In genomic region chr13:69948016-69948415, GRCh38 we compare ENCODE assay signal across 13 cellular contexts.
A peak's percentile ranks its signal among the peaks of the same experiment; 100 is the strongest.
DNase-seq lines count a peak whose midpoint lies in the region; ATAC-seq and TF ChIP-seq lines count a peak whose summit lies in the region.
"Had no signal": no experiment of that assay in that cellular context is flagged by ENCODE, and none has a peak within 500 bp of the region (broad histone marks: within the 10 kb centered on the region; RNA-seq: fewer than 3 reads in every experiment).

No MANE protein-coding gene starts in this region.

- H3K4me1 Mint-ChIP-seq in WTC11, result no peaks in the 10 kb centered on the region
- H3K4me1 Mint-ChIP-seq in activated CD4-positive, alpha-beta T cell treated with anti-CD3 and anti-CD28 coated beads, Interleukin-2, amount 10 ng/mL, durations not matched to agents 24 days and 14 days, result no peaks in the 10 kb centered on the region
- H3K4me1 Mint-ChIP-seq in stimulated activated naive CD8-positive, alpha-beta T cell treated with anti-CD3 and anti-CD28 coated beads, Interleukin-15, amount 100 ng/mL, for 72 hours, result no peaks in the 10 kb centered on the region
- H3K4me1 Mint-ChIP-seq: stimulated activated effector memory CD8-positive, alpha-beta T cell treated with anti-CD3 and anti-CD28 coated beads, Interleukin-12 subunit alpha, Interleukin-12 subunit beta, amount 100 ng/mL, for 72 hours had no signal

- no peaks in the 10 kb centered on the region for H3K27me3 Mint-ChIP-seq in WTC11 (ENCODE audit: low read depth)
- no peaks in the 10 kb centered on the region for H3K27me3 Mint-ChIP-seq in activated CD4-positive, alpha-beta T cell treated with anti-CD3 and anti-CD28 coated beads, Interleukin-2, amount 10 ng/mL, durations not matched to agents 24 days and 14 days
- no peaks in the 10 kb centered on the region for H3K27me3 Mint-ChIP-seq in stimulated activated naive CD8-positive, alpha-beta T cell treated with anti-CD3 and anti-CD28 coated beads, Interleukin-15, amount 100 ng/mL, for 72 hours

- ATAC-seq in HG02678 (IDR thresholded peaks at IDR 0.05; ENCODE audit: unreplicated experiment) (peak; percentile 99), HG03469 (IDR thresholded peaks at IDR 0.05; ENCODE audit: unreplicated experiment) (peak; percentile 99), WTC11 (no peak)
- no peak for ATAC-seq in stimulated activated naive CD8-positive, alpha-beta T cell treated with anti-CD3 and anti-CD28 coated beads, Interleukin-15, amount 100 ng/mL, for 72 hours
- ATAC-seq: stimulated activated effector memory CD8-positive, alpha-beta T cell treated with anti-CD3 and anti-CD28 coated beads, Interleukin-12 subunit alpha, Interleukin-12 subunit beta, amount 100 ng/mL, for 72 hours had no signal

- DNase-seq in NCI-H1105 treated with DMSO at 0.1 percent for 48 hours (lab: John Stamatoyannopoulos, UW) (peak; percentile 3), NCI-H1105 (lab: John Stamatoyannopoulos, UW) (no peak), kidney tubule cell (ENCODE audit: low spot score) (peak; percentile 16), WTC11 (ENCODE audit: low spot score) (no peak)
- no peak for DNase-seq in activated CD4-positive, alpha-beta T cell treated with anti-CD3 and anti-CD28 coated beads, Interleukin-2, amount 10 ng/mL, durations not matched to agents 24 days and 14 days
- no peak for DNase-seq in stimulated activated naive CD8-positive, alpha-beta T cell treated with anti-CD3 and anti-CD28 coated beads, Interleukin-15, amount 100 ng/mL, for 72 hours
- DNase-seq: EL, HFFc6, mesenchymal stem cell, NCI-H2029 treated with DMSO at 0.1 percent for 48 hours had no signal

- H3K36me3 Mint-ChIP-seq in WTC11, result no peaks in the 10 kb centered on the region
- no peaks in the 10 kb centered on the region for H3K36me3 Mint-ChIP-seq in activated CD4-positive, alpha-beta T cell treated with anti-CD3 and anti-CD28 coated beads, Interleukin-2, amount 10 ng/mL, durations not matched to agents 24 days and 14 days (ENCODE audit: low read depth)
- H3K36me3 Mint-ChIP-seq: stimulated activated effector memory CD8-positive, alpha-beta T cell treated with anti-CD3 and anti-CD28 coated beads, Interleukin-12 subunit alpha, Interleukin-12 subunit beta, amount 100 ng/mL, for 72 hours had no signal

- intact Hi-C loops in activated CD4-positive, alpha-beta T cell treated with anti-CD3 and anti-CD28 coated beads, Interleukin-2, amount 10 ng/mL, durations not matched to agents 24 days and 14 days (cut with micrococcal nuclease), result no loop called here

- CTCF ChIA-PET in WTC11 (lab: Charles Lee), result no interaction called here

- no peak for TF ChIP-seq CTCF in WTC11 (IDR thresholded peaks at IDR 0.05)

- H3K27ac Mint-ChIP-seq in WTC11, result no peak overlapping the region
- no peak overlapping the region for H3K27ac Mint-ChIP-seq in activated CD4-positive, alpha-beta T cell treated with anti-CD3 and anti-CD28 coated beads, Interleukin-2, amount 10 ng/mL, durations not matched to agents 24 days and 14 days
- H3K27ac Mint-ChIP-seq in stimulated activated naive CD8-positive, alpha-beta T cell treated with anti-CD3 and anti-CD28 coated beads, Interleukin-15, amount 100 ng/mL, for 72 hours, result no peak overlapping the region
- H3K27ac Mint-ChIP-seq: HFFc6; stimulated activated effector memory CD8-positive, alpha-beta T cell treated with anti-CD3 and anti-CD28 coated beads, Interleukin-12 subunit alpha, Interleukin-12 subunit beta, amount 100 ng/mL, for 72 hours had no signal

- POLR2A ChIA-PET in WTC11 (lab: Charles Lee), result no interaction called here

- H3K9me3 Mint-ChIP-seq in WTC11, result peaks cover 5% of the 10 kb centered on the region; the same call in 1 of the 2 replicates
- H3K9me3 Mint-ChIP-seq in activated CD4-positive, alpha-beta T cell treated with anti-CD3 and anti-CD28 coated beads, Interleukin-2, amount 10 ng/mL, durations not matched to agents 24 days and 14 days, result peaks cover 3% of the 10 kb centered on the region
- H3K9me3 Mint-ChIP-seq in stimulated activated naive CD8-positive, alpha-beta T cell treated with anti-CD3 and anti-CD28 coated beads, Interleukin-15, amount 100 ng/mL, for 72 hours, result peaks cover 0 to 4% of the 10 kb centered on the region in 2 donors

- H3K4me3 Mint-ChIP-seq in WTC11, result no peak overlapping the region
- no peak overlapping the region for H3K4me3 Mint-ChIP-seq in activated CD4-positive, alpha-beta T cell treated with anti-CD3 and anti-CD28 coated beads, Interleukin-2, amount 10 ng/mL, durations not matched to agents 24 days and 14 days
- H3K4me3 Mint-ChIP-seq in stimulated activated naive CD8-positive, alpha-beta T cell treated with anti-CD3 and anti-CD28 coated beads, Interleukin-15, amount 100 ng/mL, for 72 hours, result no peak overlapping the region
- H3K4me3 Mint-ChIP-seq: HFFc6; stimulated activated effector memory CD8-positive, alpha-beta T cell treated with anti-CD3 and anti-CD28 coated beads, Interleukin-12 subunit alpha, Interleukin-12 subunit beta, amount 100 ng/mL, for 72 hours had no signal

TF ChIP-seq in WTC11, 78 proteins besides CTCF, POLR2A, EP300 and RAD21 (continues in another document):
- TF ChIP-seq AFF4 (CRISPR knock-in tag; IDR thresholded peaks at IDR 0.05; ENCODE audit: borderline replicate concordance) (no peak), ZNF219 (CRISPR knock-in tag; IDR thresholded peaks at IDR 0.05; ENCODE audit: borderline replicate concordance) (no peak)
- TF ChIP-seq, protein P1, sequence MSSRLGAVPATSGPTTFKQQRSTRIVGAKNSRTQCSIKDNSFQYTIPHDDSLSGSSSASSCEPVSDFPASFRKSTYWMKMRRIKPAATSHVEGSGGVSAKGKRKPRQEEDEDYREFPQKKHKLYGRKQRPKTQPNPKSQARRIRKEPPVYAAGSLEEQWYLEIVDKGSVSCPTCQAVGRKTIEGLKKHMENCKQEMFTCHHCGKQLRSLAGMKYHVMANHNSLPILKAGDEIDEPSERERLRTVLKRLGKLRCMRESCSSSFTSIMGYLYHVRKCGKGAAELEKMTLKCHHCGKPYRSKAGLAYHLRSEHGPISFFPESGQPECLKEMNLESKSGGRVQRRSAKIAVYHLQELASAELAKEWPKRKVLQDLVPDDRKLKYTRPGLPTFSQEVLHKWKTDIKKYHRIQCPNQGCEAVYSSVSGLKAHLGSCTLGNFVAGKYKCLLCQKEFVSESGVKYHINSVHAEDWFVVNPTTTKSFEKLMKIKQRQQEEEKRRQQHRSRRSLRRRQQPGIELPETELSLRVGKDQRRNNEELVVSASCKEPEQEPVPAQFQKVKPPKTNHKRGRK (CRISPR knock-in tag; IDR thresholded peaks at IDR 0.05; ENCODE audit: borderline replicate concordance), result no peak
- TF ChIP-seq, protein P2, sequence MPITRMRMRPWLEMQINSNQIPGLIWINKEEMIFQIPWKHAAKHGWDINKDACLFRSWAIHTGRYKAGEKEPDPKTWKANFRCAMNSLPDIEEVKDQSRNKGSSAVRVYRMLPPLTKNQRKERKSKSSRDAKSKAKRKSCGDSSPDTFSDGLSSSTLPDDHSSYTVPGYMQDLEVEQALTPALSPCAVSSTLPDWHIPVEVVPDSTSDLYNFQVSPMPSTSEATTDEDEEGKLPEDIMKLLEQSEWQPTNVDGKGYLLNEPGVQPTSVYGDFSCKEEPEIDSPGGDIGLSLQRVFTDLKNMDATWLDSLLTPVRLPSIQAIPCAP (CRISPR knock-in tag; IDR thresholded peaks at IDR 0.05), result no peak

Comparison
In these comparisons a context has a peak if more than half of its experiments do, and no peak if none do; other contexts are left out.
1. DNase-seq: peak in NCI-H1105 treated with DMSO at 0.1 percent for 48 hours (single experiment) and kidney tubule cell (single experiment); none in NCI-H1105 (single experiment), WTC11 (single experiment), activated CD4-positive, alpha-beta T cell treated with anti-CD3 and anti-CD28 coated beads, Interleukin-2, amount 10 ng/mL, durations not matched to agents 24 days and 14 days (single experiment) and stimulated activated naive CD8-positive, alpha-beta T cell treated with anti-CD3 and anti-CD28 coated beads, Interleukin-15, amount 100 ng/mL, for 72 hours (0 of 2).
2. ATAC-seq: peak in HG02678 (single experiment) and HG03469 (single experiment); none in WTC11 (single experiment) and stimulated activated naive CD8-positive, alpha-beta T cell treated with anti-CD3 and anti-CD28 coated beads, Interleukin-15, amount 100 ng/mL, for 72 hours (single experiment).